Comparison of ENCODE assay signal across 25 cellular contexts in the genomic region with DNA sequence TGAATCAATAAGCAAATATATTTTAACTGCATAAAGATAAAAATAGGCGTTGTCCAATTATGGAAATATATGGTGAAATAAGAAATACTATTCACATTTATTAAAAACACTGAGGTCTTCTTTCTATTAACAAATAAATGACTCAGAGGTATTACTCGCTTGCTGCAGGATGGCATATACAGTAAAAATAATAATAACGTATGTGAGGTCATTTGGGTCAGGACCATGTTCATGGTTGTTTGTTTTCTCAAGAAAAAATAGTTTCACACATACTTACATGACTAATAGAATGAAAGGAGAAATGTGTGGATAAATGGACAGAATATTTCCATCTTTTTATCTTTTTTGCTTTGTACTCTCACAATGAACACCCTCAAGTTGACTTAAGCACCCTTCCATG. TPM values are rescaled to one million over a fixed set of nuclear protein-coding genes. Genes with fewer than 3 reads are reported as not detected.
"Had no signal": no experiment of that assay in that cellular context is flagged by ENCODE, and none has a peak within 500 bp of the region (broad histone marks: within the 10 kb centered on the region; RNA-seq: fewer than 3 reads in every experiment).

No MANE protein-coding gene starts in this region.

- H2AFZ ChIP-seq: PC-9 had no signal

- H3K4me2 ChIP-seq: PC-9 had no signal

- H3K36me3 ChIP-seq: MG63, Peyer's patch had no signal

- ATAC-seq: Right ventricle myocardium inferior, SK-N-SH treated with all-trans-retinoic acid at 6 μM for 48 hours had no signal

- H3K9me3 ChIP-seq: MG63, Peyer's patch, SJCRH30 had no signal

- H3K4me1 ChIP-seq: Peyer's patch, SJCRH30 had no signal

- H3K27ac ChIP-seq: PC-9, Peyer's patch, SJCRH30 had no signal

- DNase-seq: Karpas-422, KG1, MG63, NCI-H1092, NCI-H1105 treated with DMSO at 0.1 percent for 48 hours, NCI-H1417 treated with DMSO at 0.1 percent for 48 hours, NCI-H146, NCI-H1694 treated with DMSO at 0.1 percent for 48 hours, NCI-H1930, NCI-H2081 treated with DMSO at 0.1 percent for 48 hours, NCI-H2171, NCI-H226, NCI-H446, NCI-H510A, NCI-H524 treated with DMSO at 0.1 percent for 48 hours, NCI-H69, NCI-H774, PC-9, Peyer's patch, SHP77 treated with DMSO at 0.1 percent for 48 hours, SJCRH30 had no signal

- H3K27me3 ChIP-seq: MG63, Peyer's patch, SJCRH30 had no signal

- H3K4me3 ChIP-seq: MG63, PC-9, Peyer's patch, SJCRH30 had no signal

RNA-seq across cellular contexts. Expression of gene RTL1, which starts 46.5 kb away (rescaled TPM):
- total RNA-seq: HT-29, PC-9, Peyer's patch, Right ventricle myocardium inferior, RPMI7951 had no signal
